18 cellular contexts compared by ENCODE assay signal in the genomic region with DNA sequence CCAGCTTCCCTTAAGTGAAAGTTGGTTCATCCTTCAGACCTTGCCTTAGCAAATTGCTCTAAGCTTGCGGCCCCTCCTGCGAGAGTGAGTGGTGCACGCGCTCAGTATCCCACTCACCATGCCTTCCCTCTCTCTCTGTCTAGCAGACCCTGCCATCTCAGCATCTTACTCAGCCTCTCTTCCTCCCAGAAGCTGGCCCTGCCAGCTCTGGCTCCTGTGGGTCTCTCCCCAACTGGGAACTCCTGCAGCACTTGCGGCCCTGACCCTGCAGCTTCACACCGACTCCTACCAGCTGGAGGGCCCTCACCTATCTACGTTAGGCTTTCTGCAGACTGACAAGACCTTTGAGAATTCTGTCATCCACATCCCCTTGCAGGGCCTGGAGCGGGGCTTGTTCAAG.
"Had no signal": no experiment of that assay in that cellular context is flagged by ENCODE, and none has a peak within 500 bp of the region (broad histone marks: within the 10 kb centered on the region; RNA-seq: fewer than 3 reads in every experiment).

No MANE protein-coding gene starts in this region.

- H3K36me3 ChIP-seq: colonic mucosa, pancreas, suprapubic skin, thyroid gland, upper lobe of right lung had no signal

- H3K27ac ChIP-seq: colonic mucosa, foreskin keratinocyte, hepatocyte, pancreas, suprapubic skin, thyroid gland, upper lobe of right lung had no signal

- H3K4me1 ChIP-seq: colonic mucosa, foreskin keratinocyte, pancreas, thyroid gland, upper lobe of right lung had no signal

- H3K9me3 ChIP-seq: colonic mucosa, mucosa of descending colon, pancreas, suprapubic skin, thyroid gland, upper lobe of right lung had no signal

- DNase-seq: caudate nucleus; colonic mucosa; effector memory CD8-positive, alpha-beta T cell; foreskin keratinocyte; mammary epithelial cell; mucosa of descending colon; naive thymus-derived CD8-positive, alpha-beta T cell; nucleus accumbens; pancreas; right cardiac atrium; small intestine; stimulated activated CD4-positive, alpha-beta T cell treated with anti-CD3 and anti-CD28 coated beads, Interleukin-12 subunit alpha, Interleukin-12 subunit beta, amount 100 ng/mL, for 4 hours; stimulated activated naive CD4-positive, alpha-beta T cell treated with Interleukin-2 at 50 U/mL for 16 hours; thyroid gland; upper lobe of right lung had no signal

- H3K36me3 Mint-ChIP-seq: naive thymus-derived CD8-positive, alpha-beta T cell had no signal

- H3K27me3 Mint-ChIP-seq: naive thymus-derived CD8-positive, alpha-beta T cell had no signal

- H3K9me3 Mint-ChIP-seq: effector memory CD8-positive, alpha-beta T cell; naive thymus-derived CD8-positive, alpha-beta T cell had no signal

- ATAC-seq: effector memory CD8-positive, alpha-beta T cell; foreskin keratinocyte; mucosa of descending colon; naive thymus-derived CD8-positive, alpha-beta T cell; pancreas; right cardiac atrium; upper lobe of right lung had no signal

- H3K27ac Mint-ChIP-seq: progenitor cell of endocrine pancreas had no signal

- H3K27me3 ChIP-seq: colonic mucosa, hepatocyte, pancreas, suprapubic skin, thyroid gland, upper lobe of right lung had no signal

- H3K4me3 Mint-ChIP-seq: effector memory CD8-positive, alpha-beta T cell; naive thymus-derived CD8-positive, alpha-beta T cell had no signal

- H3K4me3 ChIP-seq: colonic mucosa, hepatocyte, mucosa of descending colon, pancreas, suprapubic skin, thyroid gland, upper lobe of right lung had no signal
